ENCODE assay signal across 1 cellular context in genomic region chr11:2728663-2729332, GRCh38.
TF ChIP-seq lines count a peak whose summit lies in the region.

No MANE protein-coding gene starts in this region.

TF ChIP-seq in HepG2, 621 proteins besides CTCF, POLR2A, EP300 and RAD21 (continued from another document and continues in another):
- TF ChIP-seq TMF1 (CRISPR knock-in tag; IDR thresholded peaks at IDR 0.05; ENCODE audit: low read depth) = no peak
- TF ChIP-seq ZNF280B (CRISPR knock-in tag; IDR thresholded peaks at IDR 0.05; ENCODE audit: borderline replicate concordance) = 0 out of 2 replicates have a peak, but pooled peaks have one; percentile 36
- no peak for TF ChIP-seq ZSCAN12 (CRISPR knock-in tag; IDR thresholded peaks at IDR 0.05)
- TF ChIP-seq ZNF670 (CRISPR knock-in tag; IDR thresholded peaks at IDR 0.05; ENCODE audit: borderline replicate concordance) = no peak
- TF ChIP-seq ZNF75D (CRISPR knock-in tag; IDR thresholded peaks at IDR 0.05; ENCODE audit: borderline replicate concordance) = no peak
- no peak for TF ChIP-seq ZNF180 (CRISPR knock-in tag; IDR thresholded peaks at IDR 0.05; ENCODE audit: borderline replicate concordance, low read depth)
- no peak for TF ChIP-seq ZNF207 (IDR thresholded peaks at IDR 0.05; ENCODE audit: borderline replicate concordance)
- peak; percentile 70; the same call in 1 of the 2 replicates for TF ChIP-seq ZBTB3 (CRISPR knock-in tag; IDR thresholded peaks at IDR 0.05; ENCODE audit: borderline replicate concordance, low read depth)
- no peak for TF ChIP-seq RNF2 (conservative IDR thresholded peaks at IDR 0.05; ENCODE audit: low read depth)
- peak; percentile 47; the same call in 1 of the 2 replicates for TF ChIP-seq KAT8 (CRISPR knock-in tag; IDR thresholded peaks at IDR 0.05)
- TF ChIP-seq SP2 (CRISPR knock-in tag; IDR thresholded peaks at IDR 0.05) = no peak
- TF ChIP-seq PLRG1 (conservative IDR thresholded peaks at IDR 0.05) = no peak
- TF ChIP-seq HMGXB4 (CRISPR knock-in tag; IDR thresholded peaks at IDR 0.05; ENCODE audit: borderline replicate concordance in 1 of 2, low read depth in 1 of 2) = no peak
- TF ChIP-seq ARNT2 (CRISPR knock-in tag; IDR thresholded peaks at IDR 0.05; ENCODE audit: low read depth) = peak; percentile 69; the same call in 1 of the 2 replicates
- TF ChIP-seq TGIF2 (CRISPR knock-in tag; IDR thresholded peaks at IDR 0.05) = no peak
- TF ChIP-seq, protein P1, sequence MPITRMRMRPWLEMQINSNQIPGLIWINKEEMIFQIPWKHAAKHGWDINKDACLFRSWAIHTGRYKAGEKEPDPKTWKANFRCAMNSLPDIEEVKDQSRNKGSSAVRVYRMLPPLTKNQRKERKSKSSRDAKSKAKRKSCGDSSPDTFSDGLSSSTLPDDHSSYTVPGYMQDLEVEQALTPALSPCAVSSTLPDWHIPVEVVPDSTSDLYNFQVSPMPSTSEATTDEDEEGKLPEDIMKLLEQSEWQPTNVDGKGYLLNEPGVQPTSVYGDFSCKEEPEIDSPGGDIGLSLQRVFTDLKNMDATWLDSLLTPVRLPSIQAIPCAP (CRISPR knock-in tag; IDR thresholded peaks at IDR 0.05; ENCODE audit: low read depth) = 0 out of 2 replicates have a peak, but pooled peaks have one; percentile 29
- peak; percentile 71; the same call in 1 of the 2 replicates for TF ChIP-seq MAF1 (CRISPR knock-in tag; IDR thresholded peaks at IDR 0.05; ENCODE audit: borderline replicate concordance)
- peak; percentile 79 for TF ChIP-seq HOXA9 (CRISPR knock-in tag; IDR thresholded peaks at IDR 0.05; ENCODE audit: borderline replicate concordance)
- no peak for TF ChIP-seq ELF3 (CRISPR knock-in tag; IDR thresholded peaks at IDR 0.05)
- TF ChIP-seq, protein P2, sequence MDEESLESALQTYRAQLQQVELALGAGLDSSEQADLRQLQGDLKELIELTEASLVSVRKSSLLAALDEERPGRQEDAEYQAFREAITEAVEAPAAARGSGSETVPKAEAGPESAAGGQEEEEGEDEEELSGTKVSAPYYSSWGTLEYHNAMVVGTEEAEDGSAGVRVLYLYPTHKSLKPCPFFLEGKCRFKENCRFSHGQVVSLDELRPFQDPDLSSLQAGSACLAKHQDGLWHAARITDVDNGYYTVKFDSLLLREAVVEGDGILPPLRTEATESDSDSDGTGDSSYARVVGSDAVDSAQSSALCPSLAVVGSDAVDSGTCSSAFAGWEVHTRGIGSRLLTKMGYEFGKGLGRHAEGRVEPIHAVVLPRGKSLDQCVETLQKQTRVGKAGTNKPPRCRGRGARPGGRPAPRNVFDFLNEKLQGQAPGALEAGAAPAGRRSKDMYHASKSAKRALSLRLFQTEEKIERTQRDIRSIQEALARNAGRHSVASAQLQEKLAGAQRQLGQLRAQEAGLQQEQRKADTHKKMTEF (CRISPR knock-in tag; IDR thresholded peaks at IDR 0.05) = peak; percentile 83
- TF ChIP-seq ZNF34 (CRISPR knock-in tag; IDR thresholded peaks at IDR 0.05; ENCODE audit: borderline replicate concordance) = no peak
- TF ChIP-seq TOE1 (CRISPR knock-in tag; IDR thresholded peaks at IDR 0.05) = no peak
- no peak for TF ChIP-seq ZNF777 (CRISPR knock-in tag; IDR thresholded peaks at IDR 0.05)
- TF ChIP-seq ZNF326 (CRISPR knock-in tag; IDR thresholded peaks at IDR 0.05; ENCODE audit: borderline replicate concordance) = no peak
- peak; percentile 55; the same call in 1 of the 2 replicates for TF ChIP-seq NFKB2 (CRISPR knock-in tag; IDR thresholded peaks at IDR 0.05; ENCODE audit: borderline replicate concordance)
- TF ChIP-seq MXI1 (IDR thresholded peaks at IDR 0.05; ENCODE audit: borderline replicate concordance, low read depth, low read length) = no peak
- no peak for TF ChIP-seq PRPF4 (IDR thresholded peaks at IDR 0.05; ENCODE audit: low read depth, low read length, poor library complexity, severe bottlenecking)
- peak; percentile 59; the same call in 1 of the 2 replicates for TF ChIP-seq HMG20A (CRISPR knock-in tag; IDR thresholded peaks at IDR 0.05; ENCODE audit: borderline replicate concordance)
- no peak for TF ChIP-seq TSC22D2 (CRISPR knock-in tag; IDR thresholded peaks at IDR 0.05; ENCODE audit: borderline replicate concordance)
- TF ChIP-seq ZSCAN30 (CRISPR knock-in tag; IDR thresholded peaks at IDR 0.05) = no peak
- peak; percentile 74; the same call in 1 of the 2 replicates for TF ChIP-seq ZNF136 (CRISPR knock-in tag; IDR thresholded peaks at IDR 0.05; ENCODE audit: low read depth)
- TF ChIP-seq KDM6A (CRISPR knock-in tag; IDR thresholded peaks at IDR 0.05; ENCODE audit: low read depth) = peak; percentile 59
- TF ChIP-seq, protein P3, sequence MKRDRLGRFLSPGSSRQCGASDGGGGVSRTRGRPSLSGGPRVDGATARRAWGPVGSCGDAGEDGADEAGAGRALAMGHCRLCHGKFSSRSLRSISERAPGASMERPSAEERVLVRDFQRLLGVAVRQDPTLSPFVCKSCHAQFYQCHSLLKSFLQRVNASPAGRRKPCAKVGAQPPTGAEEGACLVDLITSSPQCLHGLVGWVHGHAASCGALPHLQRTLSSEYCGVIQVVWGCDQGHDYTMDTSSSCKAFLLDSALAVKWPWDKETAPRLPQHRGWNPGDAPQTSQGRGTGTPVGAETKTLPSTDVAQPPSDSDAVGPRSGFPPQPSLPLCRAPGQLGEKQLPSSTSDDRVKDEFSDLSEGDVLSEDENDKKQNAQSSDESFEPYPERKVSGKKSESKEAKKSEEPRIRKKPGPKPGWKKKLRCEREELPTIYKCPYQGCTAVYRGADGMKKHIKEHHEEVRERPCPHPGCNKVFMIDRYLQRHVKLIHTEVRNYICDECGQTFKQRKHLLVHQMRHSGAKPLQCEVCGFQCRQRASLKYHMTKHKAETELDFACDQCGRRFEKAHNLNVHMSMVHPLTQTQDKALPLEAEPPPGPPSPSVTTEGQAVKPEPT (CRISPR knock-in tag; IDR thresholded peaks at IDR 0.05; ENCODE audit: low read depth) = no peak
- no peak for TF ChIP-seq PAWR (CRISPR knock-in tag; IDR thresholded peaks at IDR 0.05; ENCODE audit: borderline replicate concordance)
- TF ChIP-seq ZNF589 (CRISPR knock-in tag; conservative IDR thresholded peaks at IDR 0.05) = no peak
- no peak for TF ChIP-seq CENPX (CRISPR knock-in tag; IDR thresholded peaks at IDR 0.05)
- TF ChIP-seq ZNF121 (CRISPR knock-in tag; IDR thresholded peaks at IDR 0.05) = no peak
- TF ChIP-seq ZNF747 (CRISPR knock-in tag; IDR thresholded peaks at IDR 0.05; ENCODE audit: borderline replicate concordance) = no peak
- TF ChIP-seq, protein P4, sequence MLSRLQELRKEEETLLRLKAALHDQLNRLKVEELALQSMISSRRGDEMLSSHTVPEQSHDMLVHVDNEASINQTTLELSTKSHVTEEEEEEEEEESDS (CRISPR knock-in tag; IDR thresholded peaks at IDR 0.05; ENCODE audit: borderline replicate concordance) = no peak
- TF ChIP-seq, protein P5, sequence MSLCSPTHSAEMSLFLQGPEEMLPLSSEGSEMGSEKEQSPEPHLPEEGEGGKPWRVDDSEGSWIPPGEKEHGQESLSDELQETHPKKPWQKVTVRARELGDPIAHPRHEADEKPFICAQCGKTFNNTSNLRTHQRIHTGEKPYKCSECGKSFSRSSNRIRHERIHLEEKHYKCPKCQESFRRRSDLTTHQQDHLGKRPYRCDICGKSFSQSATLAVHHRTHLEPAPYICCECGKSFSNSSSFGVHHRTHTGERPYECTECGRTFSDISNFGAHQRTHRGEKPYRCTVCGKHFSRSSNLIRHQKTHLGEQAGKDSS (CRISPR knock-in tag; IDR thresholded peaks at IDR 0.05; ENCODE audit: borderline replicate concordance, low read depth) = no peak
- TF ChIP-seq UBTF (CRISPR knock-in tag; IDR thresholded peaks at IDR 0.05) = peak; percentile 80
- TF ChIP-seq ZBTB4 (CRISPR knock-in tag; IDR thresholded peaks at IDR 0.05; ENCODE audit: borderline replicate concordance) = no peak; the same call in 1 of the 2 replicates
- no peak for TF ChIP-seq SRSF9 (IDR thresholded peaks at IDR 0.05; ENCODE audit: borderline replicate concordance, insufficient read depth, low read depth, low read length, poor library complexity, severe bottlenecking)
- TF ChIP-seq ISX (CRISPR knock-in tag; conservative IDR thresholded peaks at IDR 0.05) = no peak
- TF ChIP-seq, protein P6, sequence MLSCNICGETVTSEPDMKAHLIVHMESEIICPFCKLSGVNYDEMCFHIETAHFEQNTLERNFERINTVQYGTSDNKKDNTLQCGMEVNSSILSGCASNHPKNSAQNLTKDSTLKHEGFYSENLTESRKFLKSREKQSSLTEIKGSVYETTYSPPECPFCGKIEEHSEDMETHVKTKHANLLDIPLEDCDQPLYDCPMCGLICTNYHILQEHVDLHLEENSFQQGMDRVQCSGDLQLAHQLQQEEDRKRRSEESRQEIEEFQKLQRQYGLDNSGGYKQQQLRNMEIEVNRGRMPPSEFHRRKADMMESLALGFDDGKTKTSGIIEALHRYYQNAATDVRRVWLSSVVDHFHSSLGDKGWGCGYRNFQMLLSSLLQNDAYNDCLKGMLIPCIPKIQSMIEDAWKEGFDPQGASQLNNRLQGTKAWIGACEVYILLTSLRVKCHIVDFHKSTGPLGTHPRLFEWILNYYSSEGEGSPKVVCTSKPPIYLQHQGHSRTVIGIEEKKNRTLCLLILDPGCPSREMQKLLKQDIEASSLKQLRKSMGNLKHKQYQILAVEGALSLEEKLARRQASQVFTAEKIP (CRISPR knock-in tag; IDR thresholded peaks at IDR 0.05; ENCODE audit: borderline replicate concordance) = no peak
- TF ChIP-seq NPAS2 (CRISPR knock-in tag; IDR thresholded peaks at IDR 0.05; ENCODE audit: borderline replicate concordance) = no peak
- TF ChIP-seq SALL2 (CRISPR knock-in tag; IDR thresholded peaks at IDR 0.05) = peak; percentile 52; the same call in 1 of the 2 replicates
- TF ChIP-seq DRAP1 (CRISPR knock-in tag; IDR thresholded peaks at IDR 0.05) = peak; percentile 67
- TF ChIP-seq LCORL (IDR thresholded peaks at IDR 0.05) = no peak
- peak; percentile 78 for TF ChIP-seq LCORL (CRISPR knock-in tag; IDR thresholded peaks at IDR 0.05)
- TF ChIP-seq ZNF543 (CRISPR knock-in tag; IDR thresholded peaks at IDR 0.05) = peak; percentile 46; the same call in 1 of the 2 replicates
- peak; percentile 68; the same call in 1 of the 2 replicates for TF ChIP-seq MIXL1 (CRISPR knock-in tag; IDR thresholded peaks at IDR 0.05)
- no peak; the same call in 1 of the 2 replicates for TF ChIP-seq ZMYM4 (CRISPR knock-in tag; IDR thresholded peaks at IDR 0.05)
